Comparison of ENCODE assay signal across 23 cellular contexts in the genomic region with DNA sequence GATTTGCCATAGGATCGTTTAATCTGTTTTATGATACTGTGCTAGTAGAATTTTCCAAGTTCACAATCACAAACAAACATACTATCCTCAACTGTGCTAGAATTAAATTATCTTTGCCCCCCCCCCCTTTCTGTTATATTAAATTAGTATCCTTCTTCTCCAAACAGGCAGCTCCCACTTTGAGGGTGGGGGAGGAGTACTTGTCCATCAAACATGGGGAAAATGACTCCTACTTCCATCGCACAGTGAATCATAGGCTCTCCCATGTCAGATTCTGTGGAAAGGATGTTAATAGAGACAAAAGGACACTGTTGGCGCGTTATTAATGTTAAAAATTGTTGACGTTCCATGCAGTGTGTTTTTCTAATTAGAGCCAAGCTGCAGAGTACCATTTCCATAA.
"Had no signal": no experiment of that assay in that cellular context is flagged by ENCODE, and none has a peak within 500 bp of the region (broad histone marks: within the 10 kb centered on the region; RNA-seq: fewer than 3 reads in every experiment).

No MANE protein-coding gene starts in this region.

- H3K9ac ChIP-seq: parathyroid adenoma had no signal

- H2AFZ ChIP-seq: parathyroid adenoma had no signal

- H3K27ac ChIP-seq: ovary, parathyroid adenoma, psoas muscle, right lobe of liver, sigmoid colon, stomach, thoracic aorta, thyroid gland, tibial nerve, upper lobe of left lung, vagina had no signal

- H3K4me3 ChIP-seq: ovary, psoas muscle, right lobe of liver, sigmoid colon, stomach, thoracic aorta, thyroid gland, tibial nerve, upper lobe of left lung, vagina had no signal

- H3K27me3 ChIP-seq: ovary, right lobe of liver, sigmoid colon, thyroid gland, tibial nerve, upper lobe of left lung, vagina had no signal

- H3K79me2 ChIP-seq: parathyroid adenoma had no signal

- H3K36me3 ChIP-seq: ovary, right lobe of liver, sigmoid colon, stomach, thoracic aorta, thyroid gland, tibial nerve, upper lobe of left lung, vagina had no signal

- DNase-seq: naive thymus-derived CD8-positive, alpha-beta T cell; occipital lobe; ovary; posterior cingulate gyrus; psoas muscle; right cardiac atrium; right lobe of liver; sigmoid colon; small intestine; stimulated activated CD4-positive, alpha-beta T cell treated with anti-CD3 and anti-CD28 coated beads, Interleukin-15, amount 100 ng/mL, for 24 hours; stimulated activated CD4-positive, alpha-beta T cell treated with anti-CD3 and anti-CD28 coated beads, Interleukin-2, amount 100 ng/mL, for 24 hours; stimulated activated CD4-positive, alpha-beta T cell treated with anti-CD3 and anti-CD28 coated beads, Interleukin-2, amount 100 ng/mL, for 48 hours; stimulated activated CD4-positive, alpha-beta T cell treated with anti-CD3 and anti-CD28 coated beads, Interleukin-4, amount 100 ng/mL, for 24 hours; stimulated activated naive B cell treated with anti-CD40 and anti-IgM and Interleukin-4, amounts not matched to agents 10 μg/mL and 1 μg/mL and 100 μg/mL, for 72 hours; stimulated activated naive CD4-positive, alpha-beta T cell treated with Interleukin-2 at 50 U/mL for 16 hours; stomach; thyroid gland; trophoblast cell; upper lobe of left lung had no signal

- H3K9me3 ChIP-seq: ovary, psoas muscle, right lobe of liver, stomach, thoracic aorta, thyroid gland, tibial nerve, upper lobe of left lung, vagina had no signal

- H3K4me1 ChIP-seq: parathyroid adenoma, right lobe of liver, sigmoid colon, stomach, thyroid gland, tibial nerve, upper lobe of left lung, vagina had no signal
